7 cellular contexts compared by ENCODE assay signal in the genomic region with DNA sequence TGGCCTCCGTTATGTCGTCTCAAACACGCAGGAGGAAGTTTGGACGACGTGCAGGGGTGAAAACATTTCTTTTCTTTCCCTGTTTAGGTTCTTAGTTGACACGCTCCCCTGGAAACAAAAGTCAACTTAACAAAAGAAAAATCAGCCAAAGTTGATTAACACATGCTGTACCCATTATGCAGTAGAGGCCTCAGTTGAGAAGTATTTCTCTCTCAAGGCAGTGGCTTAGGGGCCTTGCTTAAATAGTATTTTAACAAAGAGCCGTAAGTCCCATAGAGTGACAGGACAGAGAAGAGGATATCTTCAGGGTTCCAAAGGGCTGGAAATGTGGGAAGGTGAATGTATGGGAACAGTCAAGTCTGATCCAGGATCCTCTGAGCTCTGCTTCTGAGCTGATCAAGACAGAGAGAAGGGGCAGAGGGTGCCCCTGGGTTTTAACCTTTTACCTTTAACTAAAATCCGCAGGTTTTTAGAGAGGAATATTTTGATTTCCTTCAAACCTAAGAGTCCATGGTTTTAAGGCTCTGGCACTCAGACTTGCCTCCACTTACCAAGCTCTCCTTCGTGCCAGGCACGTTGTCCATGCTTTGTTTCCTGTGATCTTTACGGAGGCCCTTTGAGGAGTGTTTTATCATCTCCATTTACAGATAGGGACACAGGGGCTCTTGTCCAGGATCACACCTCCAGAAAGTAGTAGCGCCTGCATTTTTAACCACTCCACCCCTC. TPM values are rescaled to one million over a fixed set of nuclear protein-coding genes. Genes with fewer than 3 reads are reported as not detected.
DNase-seq lines count a peak whose midpoint lies in the region; ATAC-seq, FAIRE-seq and TF ChIP-seq lines count a peak whose summit lies in the region.

No MANE protein-coding gene starts in this region.

- H3K27ac ChIP-seq in kidney (ENCODE audit: low read depth in 2 of 2, low read length in 2 of 2), result peak overlapping the region; percentile 81 to 98

- POLR2A ChIA-PET in activated CD4-positive, alpha-beta memory T cell treated with anti-CD3 and anti-CD28 coated beads, Interleukin-2, amount 10 ng/mL, durations not matched to agents 7 days and 5 days (lab: Charles Lee), result interaction anchor here (0.7 to 5.5 kb wide), 20 partner anchors 9 to 810 kb away, joined by 3 to 74 read pairs (median 4); a partner anchor contains a TSS

- peak overlapping the region; percentile 53 to 79 for H3K9ac ChIP-seq in kidney (ENCODE audit: low read length in 2 of 2)

- TF ChIP-seq CTCF in kidney (IDR thresholded peaks at IDR 0.05; ENCODE audit: borderline replicate concordance, extremely low read depth, insufficient read depth), result no peak
- TF ChIP-seq CTCF in foreskin fibroblast (IDR thresholded peaks at IDR 0.05; ENCODE audit: low read depth, low read length), result no peak

- intact Hi-C loops in kidney (cut with DNase I), result no loop called here

- H3K4me3 ChIP-seq in kidney (ENCODE audit: low read length in 2 of 2) (peak overlapping the region; percentile 79 to 92), foreskin fibroblast (ENCODE audit: low read depth in 1 of 2, low read length in 2 of 2) (no peak overlapping the region)

- FAIRE-seq in kidney (lab: Jason Lieb, UNC), result no peak

- no peaks in the 10 kb centered on the region for H3K27me3 Mint-ChIP-seq in activated CD4-positive, alpha-beta memory T cell treated with anti-CD3 and anti-CD28 coated beads, Interleukin-2, amount 10 ng/mL, durations not matched to agents 7 days and 5 days
- peaks cover 6% of the 10 kb centered on the region for H3K27me3 Mint-ChIP-seq in stimulated activated memory B cell treated with anti-CD40 and anti-IgM and Interleukin-4, amounts not matched to agents 10 μg/mL and 1 μg/mL and 100 μg/mL, for 72 hours

- H3K4me3 Mint-ChIP-seq in activated CD4-positive, alpha-beta memory T cell treated with anti-CD3 and anti-CD28 coated beads, Interleukin-2, amount 10 ng/mL, durations not matched to agents 7 days and 5 days, result peak overlapping the region; percentile 94
- H3K4me3 Mint-ChIP-seq in stimulated activated memory B cell treated with anti-CD40 and anti-IgM and Interleukin-4, amounts not matched to agents 10 μg/mL and 1 μg/mL and 100 μg/mL, for 72 hours, result peak overlapping the region; percentile 90

- H3K9me3 ChIP-seq in kidney (ENCODE audit: control insufficient read depth in 1 of 2, low read length in 2 of 2), result no peaks in the 10 kb centered on the region

- DNase-seq in activated CD4-positive, alpha-beta memory T cell treated with anti-CD3 and anti-CD28 coated beads, Interleukin-2, amount 10 ng/mL, durations not matched to agents 7 days and 5 days, result no peak
- no peak for DNase-seq in kidney
- no peak for DNase-seq in COLO668 (lab: John Stamatoyannopoulos, UW; ENCODE audit: unreplicated experiment)
- DNase-seq in foreskin fibroblast, result no peak
- no peak for DNase-seq in DMS 273 (lab: John Stamatoyannopoulos, UW; ENCODE audit: unreplicated experiment)

- H3K9me3 Mint-ChIP-seq in activated CD4-positive, alpha-beta memory T cell treated with anti-CD3 and anti-CD28 coated beads, Interleukin-2, amount 10 ng/mL, durations not matched to agents 7 days and 5 days, result no peaks in the 10 kb centered on the region
- no peaks in the 10 kb centered on the region for H3K9me3 Mint-ChIP-seq in stimulated activated memory B cell treated with anti-CD40 and anti-IgM and Interleukin-4, amounts not matched to agents 10 μg/mL and 1 μg/mL and 100 μg/mL, for 72 hours

- peaks cover 17 to 24% of the 10 kb centered on the region in 2 donors for H3K4me1 ChIP-seq in kidney (ENCODE audit: control insufficient read depth in 1 of 2, insufficient read depth in 1 of 2, low read depth in 1 of 2, low read length in 2 of 2)

- ATAC-seq in GM19452 (IDR thresholded peaks at IDR 0.05; ENCODE audit: unreplicated experiment), result peak; percentile 1
- ATAC-seq in stimulated activated memory B cell treated with anti-CD40 and anti-IgM and Interleukin-4, amounts not matched to agents 10 μg/mL and 1 μg/mL and 100 μg/mL, for 72 hours, result no peak

- peak overlapping the region; percentile 97 for H3K27ac Mint-ChIP-seq in activated CD4-positive, alpha-beta memory T cell treated with anti-CD3 and anti-CD28 coated beads, Interleukin-2, amount 10 ng/mL, durations not matched to agents 7 days and 5 days
- peak overlapping the region; percentile 100 for H3K27ac Mint-ChIP-seq in stimulated activated memory B cell treated with anti-CD40 and anti-IgM and Interleukin-4, amounts not matched to agents 10 μg/mL and 1 μg/mL and 100 μg/mL, for 72 hours

- CTCF ChIA-PET in activated CD4-positive, alpha-beta memory T cell treated with anti-CD3 and anti-CD28 coated beads, Interleukin-2, amount 10 ng/mL, durations not matched to agents 7 days and 5 days (lab: Charles Lee), result interaction anchor here (0.9 to 2.0 kb wide), 9 partner anchors 9 to 288 kb away, joined by 3 to 9 read pairs (median 5); a partner anchor contains a TSS

- H3K36me3 Mint-ChIP-seq in activated CD4-positive, alpha-beta memory T cell treated with anti-CD3 and anti-CD28 coated beads, Interleukin-2, amount 10 ng/mL, durations not matched to agents 7 days and 5 days (ENCODE audit: low read depth), result peaks cover 24% of the 10 kb centered on the region
- peaks cover 44% of the 10 kb centered on the region for H3K36me3 Mint-ChIP-seq in stimulated activated memory B cell treated with anti-CD40 and anti-IgM and Interleukin-4, amounts not matched to agents 10 μg/mL and 1 μg/mL and 100 μg/mL, for 72 hours

- no peaks in the 10 kb centered on the region for H3K36me3 ChIP-seq in kidney (ENCODE audit: control insufficient read depth in 1 of 2, insufficient read depth in 2 of 2, low read length in 2 of 2)

- H3K4me1 Mint-ChIP-seq in activated CD4-positive, alpha-beta memory T cell treated with anti-CD3 and anti-CD28 coated beads, Interleukin-2, amount 10 ng/mL, durations not matched to agents 7 days and 5 days, result peaks cover 33% of the 10 kb centered on the region
- peaks cover 53% of the 10 kb centered on the region for H3K4me1 Mint-ChIP-seq in stimulated activated memory B cell treated with anti-CD40 and anti-IgM and Interleukin-4, amounts not matched to agents 10 μg/mL and 1 μg/mL and 100 μg/mL, for 72 hours

RNA-seq across cellular contexts. Expression of a gene that starts 0.6 kb away (rescaled TPM):
- 1,000 to 10,000 TPM; 1,158 to 1,180 TPM for total RNA-seq in activated CD4-positive, alpha-beta memory T cell treated with anti-CD3 and anti-CD28 coated beads, Interleukin-2, amount 10 ng/mL, durations not matched to agents 7 days and 5 days
- total RNA-seq in kidney, result 2,003 TPM
- 1,887 TPM for polyA plus RNA-seq in kidney (ENCODE audit: insufficient read depth, low read depth, low replicate concordance)

RNA-seq across cellular contexts. Expression of a gene that starts 36.2 kb away (rescaled TPM):
- 1,000 to 10,000 TPM; 2,316 to 2,367 TPM for total RNA-seq in activated CD4-positive, alpha-beta memory T cell treated with anti-CD3 and anti-CD28 coated beads, Interleukin-2, amount 10 ng/mL, durations not matched to agents 7 days and 5 days
- total RNA-seq in kidney, result 1,504 TPM
- 1,994 TPM for polyA plus RNA-seq in kidney (ENCODE audit: insufficient read depth, low read depth, low replicate concordance)

RNA-seq across cellular contexts. Expression of a gene that starts 55.8 kb away (rescaled TPM):
- total RNA-seq in activated CD4-positive, alpha-beta memory T cell treated with anti-CD3 and anti-CD28 coated beads, Interleukin-2, amount 10 ng/mL, durations not matched to agents 7 days and 5 days, result 10 to 100 TPM; 52.8 to 53.0 TPM
- 23.5 TPM for total RNA-seq in kidney
- 12.2 TPM for polyA plus RNA-seq in kidney (ENCODE audit: insufficient read depth, low read depth, low replicate concordance)

Comparison
In these comparisons a context has a peak if more than half of its experiments do, and no peak if none do; other contexts are left out.
1. H3K4me3 ChIP-seq: peak in kidney (2 of 2); none in foreskin fibroblast (0 of 2).